Comparison of ENCODE assay signal across 12 cellular contexts in the genomic region with DNA sequence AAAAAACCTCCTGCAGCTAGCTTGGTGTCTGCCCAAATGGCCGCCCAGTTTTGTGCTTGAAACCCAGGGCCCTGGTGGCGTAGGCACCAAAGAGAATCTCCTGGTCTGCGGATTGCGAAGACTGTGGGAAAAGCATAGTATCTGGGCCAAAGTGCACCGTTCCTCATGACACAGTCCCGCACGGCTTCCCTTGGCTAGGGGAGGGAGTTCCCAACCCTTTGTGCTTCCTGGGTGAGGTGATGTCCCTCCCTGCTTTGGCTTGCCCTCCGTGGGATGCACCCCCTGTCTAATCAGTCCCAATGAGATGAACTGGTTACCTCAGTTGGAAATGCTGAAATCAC.
DNase-seq lines count a peak whose midpoint lies in the region; ATAC-seq, FAIRE-seq and TF ChIP-seq lines count a peak whose summit lies in the region.
"Had no signal": no experiment of that assay in that cellular context is flagged by ENCODE, and none has a peak within 500 bp of the region (broad histone marks: within the 10 kb centered on the region; RNA-seq: fewer than 3 reads in every experiment).

No MANE protein-coding gene starts in this region.

- H3K9ac ChIP-seq in IMR-90 (ENCODE audit: low read depth, low read length) (no peak overlapping the region), H1 (replicated peaks in 1 of 4; ENCODE audit: extremely low read depth in 1 of 4, low read depth in 3 of 4, low read length in 3 of 4) (no peak overlapping the region)

- H3K4me2 ChIP-seq in A549 (peak overlapping the region; percentile 67), IMR-90 (ENCODE audit: low read depth, low read length) (peak overlapping the region; percentile 28; the same call in 1 of the 2 replicates), H1 (ENCODE audit: insufficient read depth in 1 of 2, low read depth in 2 of 2, low read length in 2 of 2) (no peak overlapping the region)

- peaks cover 3% of the 10 kb centered on the region; the same call in 1 of the 2 replicates for H4K20me1 ChIP-seq in IMR-90 (ENCODE audit: insufficient read depth, low read length)
- H4K20me1 ChIP-seq in H1 (replicated peaks in 1 of 2; ENCODE audit: control insufficient read depth in 1 of 2, insufficient read depth in 2 of 2, low read length in 2 of 2): no peaks in the 10 kb centered on the region

- H3K79me2 ChIP-seq in H1 (ENCODE audit: control insufficient read depth in 1 of 2, insufficient read depth in 2 of 2, low read length in 2 of 2): no peaks in the 10 kb centered on the region

- H3K9me3 ChIP-seq in A549 (no peaks in the 10 kb centered on the region), IMR-90 (ENCODE audit: control insufficient read depth, insufficient read depth, low read length) (no peaks in the 10 kb centered on the region), H1 (ENCODE audit: insufficient read depth in 2 of 2, low read depth in 1 of 2, low read length in 1 of 2) (no peaks in the 10 kb centered on the region), mucosa of descending colon (peaks cover 3% of the 10 kb centered on the region)
- H3K9me3 ChIP-seq: pancreas had no signal

- H3K23ac ChIP-seq in IMR-90 (ENCODE audit: low read depth, low read length) (0 out of 2 replicates have a peak overlapping the region, but pooled peaks have one; percentile 32), H1 (ENCODE audit: insufficient read length) (no peak overlapping the region)

- dilution Hi-C loops in IMR-90 (cut with HindIII; ENCODE audit: low sequenced_read_pairs, unreplicated experiment): no loop called here

- H3K36me3 ChIP-seq in IMR-90 (ENCODE audit: control insufficient read depth, insufficient read depth, low read length): no peaks in the 10 kb centered on the region
- no peaks in the 10 kb centered on the region for H3K36me3 ChIP-seq in H1 (ENCODE audit: control insufficient read depth in 2 of 4, insufficient read depth in 4 of 4, low read length in 3 of 4)
- no peaks in the 10 kb centered on the region for H3K36me3 ChIP-seq in mucosa of descending colon (ENCODE audit: low read depth)
- H3K36me3 ChIP-seq: pancreas had no signal

- H3K4me1 Mint-ChIP-seq in activated T-helper 2 cell treated with anti-CD3 and anti-CD28 coated beads, Interferon-gamma antibody, Interleukin-2, Interleukin-4, amounts not matched to agents 10 μg/mL and 5 μg/mL and 100 μg/mL, durations not matched to agents 14 hours and 24 hours and 36 hours (ENCODE audit: low read depth): peaks cover 6% of the 10 kb centered on the region

- H3K79me1 ChIP-seq in IMR-90 (ENCODE audit: low read depth in 1 of 2, low read length in 2 of 2) (no peaks in the 10 kb centered on the region), H1 (ENCODE audit: low read depth, low read length) (no peaks in the 10 kb centered on the region)

- peak in 1 of 2 experiments; percentile 43; a peak in 2 of 6 replicates for ATAC-seq in A549
- ATAC-seq in IMR-90 (ENCODE audit: low read depth): no peak
- peak; percentile 47 for ATAC-seq in mucosa of descending colon
- ATAC-seq in foreskin keratinocyte: no peak
- no peak for ATAC-seq in HG03135 (IDR thresholded peaks at IDR 0.05; ENCODE audit: unreplicated experiment)

- H3K27me3 Mint-ChIP-seq in activated T-helper 2 cell treated with anti-CD3 and anti-CD28 coated beads, Interferon-gamma antibody, Interleukin-2, Interleukin-4, amounts not matched to agents 10 μg/mL and 5 μg/mL and 100 μg/mL, durations not matched to agents 14 hours and 24 hours and 36 hours (ENCODE audit: low read depth): no peaks in the 10 kb centered on the region

- peaks cover 43% of the 10 kb centered on the region for H3K36me3 Mint-ChIP-seq in activated T-helper 2 cell treated with anti-CD3 and anti-CD28 coated beads, Interferon-gamma antibody, Interleukin-2, Interleukin-4, amounts not matched to agents 10 μg/mL and 5 μg/mL and 100 μg/mL, durations not matched to agents 14 hours and 24 hours and 36 hours (ENCODE audit: low read depth)

- peak overlapping the region; percentile 63 to 92 for H4K8ac ChIP-seq in IMR-90 (ENCODE audit: low read depth in 2 of 2, low read length in 2 of 2)
- H4K8ac ChIP-seq in H1 (ENCODE audit: extremely low read depth, insufficient read depth, low read length): no peak overlapping the region

- H3K4me1 ChIP-seq in A549 (peaks cover 37% of the 10 kb centered on the region), IMR-90 (ENCODE audit: control insufficient read depth, insufficient read depth, low read length) (peaks cover 6% of the 10 kb centered on the region; the same call in 1 of the 2 replicates), H1 (replicated peaks in 1 of 4; ENCODE audit: control insufficient read depth in 3 of 4, insufficient read depth in 4 of 4, low read length in 3 of 4) (peaks cover 0 to 6% (median 2%) of the 10 kb centered on the region in 4 experiments; a peak in 4 of 7 replicates), mucosa of descending colon (ENCODE audit: low read depth) (no peaks in the 10 kb centered on the region), foreskin keratinocyte (no peaks in the 10 kb centered on the region)
- H3K4me1 ChIP-seq: pancreas had no signal

- no peak overlapping the region for H3K4me3 Mint-ChIP-seq in activated T-helper 2 cell treated with anti-CD3 and anti-CD28 coated beads, Interferon-gamma antibody, Interleukin-2, Interleukin-4, amounts not matched to agents 10 μg/mL and 5 μg/mL and 100 μg/mL, durations not matched to agents 14 hours and 24 hours and 36 hours (ENCODE audit: low read depth)

- WGBS in A549 (ENCODE audit: missing lambda C conversion rate): 86% methylated on average over 6 of the region's 8 CpGs
- 90% methylated on average over 4 of the region's 8 CpGs; no CpG with 5 or more reads in 1 of the 2 experiments for WGBS in IMR-90 (ENCODE audit: extremely low coverage in 2 of 2, insufficient read length in 1 of 2), 2 experiments
- WGBS in H1 (ENCODE audit: extremely low coverage in 1 of 2, insufficient coverage in 1 of 2, insufficient read length in 1 of 2, insufficient replicate concordance in 2 of 2, low coverage in 1 of 2, low lambda C conversion rate in 2 of 2, missing lambda C conversion rate in 1 of 2), 2 experiments: 89% methylated on average over 8 of the region's 8 CpGs; no CpG with 5 or more reads in 1 of the 2 experiments

- H3K9me3 Mint-ChIP-seq in activated T-helper 2 cell treated with anti-CD3 and anti-CD28 coated beads, Interferon-gamma antibody, Interleukin-2, Interleukin-4, amounts not matched to agents 10 μg/mL and 5 μg/mL and 100 μg/mL, durations not matched to agents 14 hours and 24 hours and 36 hours: peaks cover 42% of the 10 kb centered on the region

- H2BK20ac ChIP-seq in IMR-90 (ENCODE audit: low read depth, low read length) (peak overlapping the region; percentile 34; the same call in 1 of the 2 replicates), H1 (ENCODE audit: low read length) (no peak overlapping the region)

- BruUV-seq in IMR-90 (replicated peaks; lab: Mats Ljungman, UMichigan): no TSS peak

- no peak overlapping the region for H2AK9ac ChIP-seq in IMR-90 (replicated peaks; ENCODE audit: low read depth, low read length, poor library complexity)

- H3K27ac ChIP-seq in A549 (peak overlapping the region; percentile 57 to 85), IMR-90 (ENCODE audit: insufficient read depth, low read length) (no peak overlapping the region; the same call in 1 of the 2 replicates), H1 (ENCODE audit: low read depth, low read length) (no peak overlapping the region; the same call in 1 of the 2 replicates), foreskin keratinocyte (no peak overlapping the region)
- H3K27ac ChIP-seq: pancreas had no signal

- no peak overlapping the region; the same call in 1 of the 2 replicates for H2BK12ac ChIP-seq in H1 (ENCODE audit: low read depth, low read length)

- H2AFZ ChIP-seq in IMR-90 (replicated peaks; ENCODE audit: low read length, poor library complexity) (peak overlapping the region; percentile 33), H1 (ENCODE audit: low read length) (peak overlapping the region; percentile 92)

- H3K56ac ChIP-seq in IMR-90 (ENCODE audit: extremely low read depth, insufficient read depth, low read length) (no peak overlapping the region), H1 (replicated peaks; ENCODE audit: insufficient read length, low read depth, low read length) (no peak overlapping the region)

- TF ChIP-seq POLR2A in A549 (IDR thresholded peaks at IDR 0.05; ENCODE audit: low read length) (no peak), IMR-90 (IDR thresholded peaks at IDR 0.05; ENCODE audit: low read depth, low read length) (no peak), H1 (IDR thresholded peaks at IDR 0.05; ENCODE audit: control extremely low read depth in 1 of 2, low read depth in 2 of 2, low read length in 2 of 2) (no peak)

- peak overlapping the region; percentile 42; the same call in 1 of the 2 replicates for H3K18ac ChIP-seq in IMR-90 (ENCODE audit: low read depth, low read length)
- H3K18ac ChIP-seq in H1 (ENCODE audit: extremely low read depth, low read length): no peak overlapping the region

- no peak overlapping the region for H3K4me3 ChIP-seq in A549
- no peak overlapping the region for H3K4me3 ChIP-seq in IMR-90 (ENCODE audit: insufficient read depth, low read depth, low read length)
- no peak overlapping the region for H3K4me3 ChIP-seq in H1 (ENCODE audit: extremely low read depth in 1 of 4, insufficient read depth in 2 of 4, low read depth in 3 of 4, low read length in 4 of 4)
- no peak overlapping the region for H3K4me3 ChIP-seq in mucosa of descending colon
- H3K4me3 ChIP-seq: pancreas had no signal

- peak overlapping the region; percentile 20 for H3K4ac ChIP-seq in IMR-90 (ENCODE audit: low read depth, low read length)
- no peak overlapping the region for H3K4ac ChIP-seq in H1 (replicated peaks; ENCODE audit: insufficient read length, low read depth, low read length)

- TF ChIP-seq RAD21 in A549 (conservative IDR thresholded peaks at IDR 0.05 in 1 of 2, IDR thresholded peaks at IDR 0.05 in 1 of 2) (no peak), IMR-90 (IDR thresholded peaks at IDR 0.05; ENCODE audit: low read length) (no peak), H1 (IDR thresholded peaks at IDR 0.05 in 1 of 2, conservative IDR thresholded peaks at IDR 0.05 in 1 of 2; ENCODE audit: low read depth in 2 of 2, low read length in 2 of 2) (no peak)

- H3K14ac ChIP-seq in IMR-90 (replicated peaks; ENCODE audit: low read depth, low read length): no peak overlapping the region; the same call in 1 of the 2 replicates
- no peak overlapping the region for H3K14ac ChIP-seq in H1 (ENCODE audit: insufficient read length)

- H3K9me1 ChIP-seq in IMR-90 (ENCODE audit: insufficient read depth, low read length): peaks cover 4% of the 10 kb centered on the region; the same call in 1 of the 2 replicates

- H4K91ac ChIP-seq in IMR-90 (ENCODE audit: insufficient read depth, low read depth, low read length): peak overlapping the region; percentile 51; the same call in 1 of the 2 replicates
- no peak overlapping the region for H4K91ac ChIP-seq in H1 (replicated peaks; ENCODE audit: insufficient read length, low read length)

- TF ChIP-seq EP300 in A549 (IDR thresholded peaks at IDR 0.05) (no peak), H1 (IDR thresholded peaks at IDR 0.05; ENCODE audit: borderline replicate concordance in 1 of 2, low read depth in 2 of 2, low read length in 2 of 2) (no peak)

- no peak overlapping the region for H2BK5ac ChIP-seq in IMR-90 (ENCODE audit: low read depth, low read length, poor library complexity, severe bottlenecking)
- no peak overlapping the region for H2BK5ac ChIP-seq in H1 (ENCODE audit: low read depth, low read length)

- in situ Hi-C loops in IMR-90 (cut with MboI; ENCODE audit: low sequenced_read_pairs): no loop called here

- no peak overlapping the region for H4K5ac ChIP-seq in IMR-90 (ENCODE audit: low read depth, low read length)
- H4K5ac ChIP-seq in H1 (ENCODE audit: insufficient read length, low read depth, low read length): no peak overlapping the region

- DNase-seq in A549 (ENCODE audit: low read depth in 1 of 2, low spot score in 1 of 2) (no peak), IMR-90 (no peak), H1 (ENCODE audit: low read depth in 1 of 2, low spot score in 2 of 2) (no peak), mucosa of descending colon (no peak), UCSD-AML1 (lab: John Stamatoyannopoulos, UW; ENCODE audit: unreplicated experiment) (no peak), foreskin keratinocyte (no peak)
- no peak for DNase-seq in activated T-helper 2 cell treated with anti-CD3 and anti-CD28 coated beads, Interferon-gamma antibody, Interleukin-2, Interleukin-4, amounts not matched to agents 10 μg/mL and 5 μg/mL and 100 μg/mL, durations not matched to agents 14 hours and 24 hours and 36 hours (ENCODE audit: low spot score)
- DNase-seq: activated CD4-positive, alpha-beta T cell treated with anti-CD3 and anti-CD28 coated beads, Interleukin-2, amount 50 U/mL, for 1 hour; NCI-H1930 had no signal

- H2BK15ac ChIP-seq in IMR-90 (ENCODE audit: low read depth, low read length): peak overlapping the region; percentile 70; the same call in 2 of the 3 replicates
- H2BK15ac ChIP-seq in H1 (ENCODE audit: low read length): no peak overlapping the region

- H3K27me3 ChIP-seq in IMR-90 (ENCODE audit: control insufficient read depth, insufficient read depth, low read length) (no peaks in the 10 kb centered on the region), H1 (replicated peaks in 1 of 4; ENCODE audit: control insufficient read depth in 3 of 4, extremely low read depth in 1 of 4, insufficient read depth in 3 of 4, low read length in 3 of 4) (no peaks in the 10 kb centered on the region), foreskin keratinocyte (no peaks in the 10 kb centered on the region)
- H3K27me3 ChIP-seq: pancreas had no signal

- POLR2A ChIA-PET in A549 (lab: Yijun Ruan, JAX) (interaction anchor here (1.0 kb wide), 1 partner anchor 110 kb away, joined by 3 read pairs; the partner anchor contains the start of gene RCL1), IMR-90 (lab: Charles Lee; ENCODE audit: unreplicated experiment) (interaction anchor here (0.6 to 0.7 kb wide), 2 partner anchors 64 to 86 kb away, joined by 4 to 5 read pairs; no protein-coding TSS in a partner anchor), H1 (lab: Charles Lee; ENCODE audit: partially characterized antibody) (no interaction called here)

- H3K27ac Mint-ChIP-seq in activated T-helper 2 cell treated with anti-CD3 and anti-CD28 coated beads, Interferon-gamma antibody, Interleukin-2, Interleukin-4, amounts not matched to agents 10 μg/mL and 5 μg/mL and 100 μg/mL, durations not matched to agents 14 hours and 24 hours and 36 hours: no peak overlapping the region

- intact Hi-C loops in IMR-90 (cut with micrococcal nuclease) (loop anchor here (5.0 kb wide), 1 partner anchor 80 kb away; no protein-coding TSS in a partner anchor), mucosa of descending colon (cut with DNase I, micrococcal nuclease) (no loop called here)
- intact Hi-C loops in activated T-helper 2 cell treated with anti-CD3 and anti-CD28 coated beads, Interferon-gamma antibody, Interleukin-2, Interleukin-4, amounts not matched to agents 10 μg/mL and 5 μg/mL and 100 μg/mL, durations not matched to agents 14 hours and 24 hours and 36 hours (cut with micrococcal nuclease): no loop called here

- CTCF ChIA-PET in A549 (lab: Yijun Ruan, JAX): interaction anchor here (0.8 kb wide), 1 partner anchor 9 kb away, joined by 3 read pairs; no protein-coding TSS in a partner anchor
- CTCF ChIA-PET in IMR-90 (lab: Yijun Ruan, JAX): interaction anchor here (0.6 kb wide), 1 partner anchor 68 kb away, joined by 5 read pairs; no protein-coding TSS in a partner anchor
- CTCF ChIA-PET in H1 (lab: Charles Lee; ENCODE audit: partially characterized antibody): interaction anchor here (0.8 to 1.0 kb wide), 3 partner anchors 13 to 688 kb away, joined by 3 to 12 read pairs (median 4); no protein-coding TSS in a partner anchor

- H2BK120ac ChIP-seq in IMR-90 (ENCODE audit: low read depth, low read length) (peak overlapping the region; percentile 56; the same call in 1 of the 2 replicates), H1 (replicated peaks; ENCODE audit: low read depth, low read length) (no peak overlapping the region)

- H2AK5ac ChIP-seq in IMR-90 (ENCODE audit: low read depth, low read length) (0 out of 2 replicates have a peak overlapping the region, but pooled peaks have one; percentile 60), H1 (ENCODE audit: low read depth, low read length) (no peak overlapping the region)

- no peak for TF ChIP-seq CTCF in A549 (IDR thresholded peaks at IDR 0.05)
- TF ChIP-seq CTCF in IMR-90 (conservative IDR thresholded peaks at IDR 0.05; ENCODE audit: low read depth, low read length): no peak
- no peak for TF ChIP-seq CTCF in H1 (IDR thresholded peaks at IDR 0.05; ENCODE audit: control extremely low read depth in 1 of 3, insufficient read depth in 1 of 3, low read depth in 1 of 3, low read length in 3 of 3)
- TF ChIP-seq CTCF in mucosa of descending colon (IDR thresholded peaks at IDR 0.05): no peak
- TF ChIP-seq CTCF in foreskin keratinocyte (conservative IDR thresholded peaks at IDR 0.05): no peak

- no peaks in the 10 kb centered on the region for H3K23me2 ChIP-seq in H1 (ENCODE audit: low read depth, low read length)

- no peak for FAIRE-seq in A549 (lab: Jason Lieb, UNC)
- no peak for FAIRE-seq in H1 (lab: Jason Lieb, UNC)
- FAIRE-seq: islet of Langerhans, pancreas had no signal

Comparison
In these comparisons a context has a peak if more than half of its experiments do, and no peak if none do; other contexts are left out.
1. H3K27ac ChIP-seq: peak in A549 (2 of 2); none in IMR-90 (single experiment), H1 (single experiment) and foreskin keratinocyte (single experiment).
2. H3K4me2 ChIP-seq: peak in A549 (single experiment) and IMR-90 (single experiment); none in H1 (0 of 2).